Comparison of ENCODE assay signal across 12 cellular contexts in the genomic region with DNA sequence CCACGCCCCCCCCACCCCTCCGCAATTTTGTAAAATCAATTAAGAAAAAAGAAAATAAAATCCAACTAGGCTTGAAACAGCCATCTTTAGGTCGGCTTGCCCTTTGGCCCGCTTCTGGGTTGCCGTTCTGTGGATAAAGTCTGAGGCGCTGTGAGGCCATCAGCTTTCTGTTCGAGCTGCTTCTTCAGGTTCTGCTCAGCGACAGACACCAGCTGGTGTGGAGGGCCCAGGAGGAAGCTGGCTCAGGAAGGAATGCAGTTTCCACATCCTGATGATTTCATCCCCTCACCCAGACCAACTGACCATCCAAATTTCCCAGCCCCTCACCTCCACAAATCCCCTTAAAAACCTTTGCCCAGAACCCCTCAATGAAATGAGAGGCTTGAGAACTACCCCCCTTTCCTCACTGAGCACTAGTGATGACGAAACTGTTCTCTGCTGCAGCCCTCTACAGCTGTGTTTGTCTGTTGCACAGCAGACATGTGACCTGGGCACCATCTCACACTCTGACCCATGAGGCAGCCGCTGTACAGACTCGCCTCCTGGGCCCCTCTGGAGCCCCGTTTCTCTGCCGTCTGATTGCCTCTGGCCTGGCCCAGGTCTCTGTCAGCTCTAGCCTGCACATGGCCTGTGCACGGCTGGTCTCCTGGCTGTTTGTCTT. TPM values are rescaled to one million over a fixed set of nuclear protein-coding genes. Genes with fewer than 3 reads are reported as not detected.
DNase-seq lines count a peak whose midpoint lies in the region; ATAC-seq and TF ChIP-seq lines count a peak whose summit lies in the region.
"Had no signal": no experiment of that assay in that cellular context is flagged by ENCODE, and none has a peak within 500 bp of the region (broad histone marks: within the 10 kb centered on the region; RNA-seq: fewer than 3 reads in every experiment).

No MANE protein-coding gene starts in this region.

- H4K20me1 ChIP-seq in GM23338 (replicated peaks; ENCODE audit: insufficient read depth), result 0 out of 2 replicates have a peak, but pooled peaks cover 3% of the 10 kb centered on the region

- no peaks in the 10 kb centered on the region for H3K36me3 Mint-ChIP-seq in GM23338 (ENCODE audit: low read depth)

- no peaks in the 10 kb centered on the region for H3K9me2 ChIP-seq in GM23338 (ENCODE audit: insufficient read depth)

- DNase-seq in GM23338 (ENCODE audit: low spot score), result peak; percentile 21
- DNase-seq in RPMI7951 (ENCODE audit: low read depth), result peak; percentile 34
- DNase-seq in heart right ventricle, result peak in 1 of 2 donors; percentile 12
- peak; percentile 40 for DNase-seq in renal cortical epithelial cell (ENCODE audit: low read depth)
- no peak for DNase-seq in NCI-H146 (lab: John Stamatoyannopoulos, UW)
- DNase-seq in NCI-H2196 (lab: John Stamatoyannopoulos, UW; ENCODE audit: unreplicated experiment), result no peak
- DNase-seq: activated gamma-delta T cell treated with Interleukin-2 at 50 U/mL for 16 hours, COR-L47 had no signal

- 55 to 59% methylated on average over 14 of the region's 14 CpGs for whole genome bisulfite sequencing in heart right ventricle, 2 donors

- H3K9me3 ChIP-seq in heart right ventricle, result no peaks in the 10 kb centered on the region
- H3K9me3 ChIP-seq: prostate gland had no signal

- no peaks in the 10 kb centered on the region for H3K79me2 ChIP-seq in GM23338 (replicated peaks; ENCODE audit: insufficient read depth)

- no peaks in the 10 kb centered on the region for H3K27me3 Mint-ChIP-seq in GM23338 (ENCODE audit: insufficient read depth, low read depth, poor library complexity)

- intact Hi-C loops in heart right ventricle (cut with DNase I), result no loop called here

- H3K4me1 ChIP-seq in GM23338 (ENCODE audit: insufficient read depth) (no peaks in the 10 kb centered on the region), heart right ventricle (peaks cover 0 to 14% (median 0%) of the 10 kb centered on the region in 9 donors)
- H3K4me1 ChIP-seq: prostate gland had no signal

- H3K36me3 ChIP-seq in GM23338 (ENCODE audit: insufficient read depth), result no peaks in the 10 kb centered on the region
- no peaks in the 10 kb centered on the region for H3K36me3 ChIP-seq in heart right ventricle
- H3K36me3 ChIP-seq: prostate gland had no signal

- peaks cover 9% of the 10 kb centered on the region; the same call in 2 of the 3 replicates for H3K4me1 Mint-ChIP-seq in GM23338

- no peak overlapping the region for H3K4me2 ChIP-seq in GM23338

- TF ChIP-seq CTCF in GM23338 (conservative IDR thresholded peaks at IDR 0.05; ENCODE audit: low read depth in 2 of 2) (no peak), heart right ventricle (IDR thresholded peaks at IDR 0.05) (no peak)

- H3K27ac ChIP-seq in GM23338 (ENCODE audit: low read depth), result no peak overlapping the region
- H3K27ac ChIP-seq in heart right ventricle, result peak overlapping the region in 7 of 10 donors; percentile 10 to 40 (median 16)
- H3K27ac ChIP-seq: prostate gland had no signal

- H3K27me3 ChIP-seq in GM23338 (ENCODE audit: insufficient read depth) (no peaks in the 10 kb centered on the region), heart right ventricle (no peaks in the 10 kb centered on the region)
- H3K27me3 ChIP-seq: dorsolateral prefrontal cortex had no signal

- no peaks in the 10 kb centered on the region; the same call in 2 of the 3 replicates for H3K9me3 Mint-ChIP-seq in GM23338

- H3K4me3 ChIP-seq in GM23338, result no peak overlapping the region
- no peak overlapping the region for H3K4me3 ChIP-seq in heart right ventricle
- H3K4me3 ChIP-seq: dorsolateral prefrontal cortex, prostate gland had no signal

- H3K4me3 Mint-ChIP-seq in GM23338, result no peak overlapping the region

- ATAC-seq in GM23338, result peak; percentile 40
- ATAC-seq in heart right ventricle, result peak; percentile 48 to 87 (median 71)
- no peak for ATAC-seq in HG03135 (IDR thresholded peaks at IDR 0.05; ENCODE audit: unreplicated experiment)
- no peak for ATAC-seq in GM18517 (IDR thresholded peaks at IDR 0.05; ENCODE audit: unreplicated experiment)

- no peak overlapping the region for H3K27ac Mint-ChIP-seq in GM23338

- peak overlapping the region; percentile 52; the same call in 1 of the 2 replicates for H2AFZ ChIP-seq in GM23338

- no peaks in the 10 kb centered on the region for H3F3A ChIP-seq in GM23338 (replicated peaks; ENCODE audit: low read depth)

TF ChIP-seq in GM23338, 12 proteins besides CTCF, POLR2A, EP300 and RAD21 (continues in another document):
- TF ChIP-seq, protein P1, sequence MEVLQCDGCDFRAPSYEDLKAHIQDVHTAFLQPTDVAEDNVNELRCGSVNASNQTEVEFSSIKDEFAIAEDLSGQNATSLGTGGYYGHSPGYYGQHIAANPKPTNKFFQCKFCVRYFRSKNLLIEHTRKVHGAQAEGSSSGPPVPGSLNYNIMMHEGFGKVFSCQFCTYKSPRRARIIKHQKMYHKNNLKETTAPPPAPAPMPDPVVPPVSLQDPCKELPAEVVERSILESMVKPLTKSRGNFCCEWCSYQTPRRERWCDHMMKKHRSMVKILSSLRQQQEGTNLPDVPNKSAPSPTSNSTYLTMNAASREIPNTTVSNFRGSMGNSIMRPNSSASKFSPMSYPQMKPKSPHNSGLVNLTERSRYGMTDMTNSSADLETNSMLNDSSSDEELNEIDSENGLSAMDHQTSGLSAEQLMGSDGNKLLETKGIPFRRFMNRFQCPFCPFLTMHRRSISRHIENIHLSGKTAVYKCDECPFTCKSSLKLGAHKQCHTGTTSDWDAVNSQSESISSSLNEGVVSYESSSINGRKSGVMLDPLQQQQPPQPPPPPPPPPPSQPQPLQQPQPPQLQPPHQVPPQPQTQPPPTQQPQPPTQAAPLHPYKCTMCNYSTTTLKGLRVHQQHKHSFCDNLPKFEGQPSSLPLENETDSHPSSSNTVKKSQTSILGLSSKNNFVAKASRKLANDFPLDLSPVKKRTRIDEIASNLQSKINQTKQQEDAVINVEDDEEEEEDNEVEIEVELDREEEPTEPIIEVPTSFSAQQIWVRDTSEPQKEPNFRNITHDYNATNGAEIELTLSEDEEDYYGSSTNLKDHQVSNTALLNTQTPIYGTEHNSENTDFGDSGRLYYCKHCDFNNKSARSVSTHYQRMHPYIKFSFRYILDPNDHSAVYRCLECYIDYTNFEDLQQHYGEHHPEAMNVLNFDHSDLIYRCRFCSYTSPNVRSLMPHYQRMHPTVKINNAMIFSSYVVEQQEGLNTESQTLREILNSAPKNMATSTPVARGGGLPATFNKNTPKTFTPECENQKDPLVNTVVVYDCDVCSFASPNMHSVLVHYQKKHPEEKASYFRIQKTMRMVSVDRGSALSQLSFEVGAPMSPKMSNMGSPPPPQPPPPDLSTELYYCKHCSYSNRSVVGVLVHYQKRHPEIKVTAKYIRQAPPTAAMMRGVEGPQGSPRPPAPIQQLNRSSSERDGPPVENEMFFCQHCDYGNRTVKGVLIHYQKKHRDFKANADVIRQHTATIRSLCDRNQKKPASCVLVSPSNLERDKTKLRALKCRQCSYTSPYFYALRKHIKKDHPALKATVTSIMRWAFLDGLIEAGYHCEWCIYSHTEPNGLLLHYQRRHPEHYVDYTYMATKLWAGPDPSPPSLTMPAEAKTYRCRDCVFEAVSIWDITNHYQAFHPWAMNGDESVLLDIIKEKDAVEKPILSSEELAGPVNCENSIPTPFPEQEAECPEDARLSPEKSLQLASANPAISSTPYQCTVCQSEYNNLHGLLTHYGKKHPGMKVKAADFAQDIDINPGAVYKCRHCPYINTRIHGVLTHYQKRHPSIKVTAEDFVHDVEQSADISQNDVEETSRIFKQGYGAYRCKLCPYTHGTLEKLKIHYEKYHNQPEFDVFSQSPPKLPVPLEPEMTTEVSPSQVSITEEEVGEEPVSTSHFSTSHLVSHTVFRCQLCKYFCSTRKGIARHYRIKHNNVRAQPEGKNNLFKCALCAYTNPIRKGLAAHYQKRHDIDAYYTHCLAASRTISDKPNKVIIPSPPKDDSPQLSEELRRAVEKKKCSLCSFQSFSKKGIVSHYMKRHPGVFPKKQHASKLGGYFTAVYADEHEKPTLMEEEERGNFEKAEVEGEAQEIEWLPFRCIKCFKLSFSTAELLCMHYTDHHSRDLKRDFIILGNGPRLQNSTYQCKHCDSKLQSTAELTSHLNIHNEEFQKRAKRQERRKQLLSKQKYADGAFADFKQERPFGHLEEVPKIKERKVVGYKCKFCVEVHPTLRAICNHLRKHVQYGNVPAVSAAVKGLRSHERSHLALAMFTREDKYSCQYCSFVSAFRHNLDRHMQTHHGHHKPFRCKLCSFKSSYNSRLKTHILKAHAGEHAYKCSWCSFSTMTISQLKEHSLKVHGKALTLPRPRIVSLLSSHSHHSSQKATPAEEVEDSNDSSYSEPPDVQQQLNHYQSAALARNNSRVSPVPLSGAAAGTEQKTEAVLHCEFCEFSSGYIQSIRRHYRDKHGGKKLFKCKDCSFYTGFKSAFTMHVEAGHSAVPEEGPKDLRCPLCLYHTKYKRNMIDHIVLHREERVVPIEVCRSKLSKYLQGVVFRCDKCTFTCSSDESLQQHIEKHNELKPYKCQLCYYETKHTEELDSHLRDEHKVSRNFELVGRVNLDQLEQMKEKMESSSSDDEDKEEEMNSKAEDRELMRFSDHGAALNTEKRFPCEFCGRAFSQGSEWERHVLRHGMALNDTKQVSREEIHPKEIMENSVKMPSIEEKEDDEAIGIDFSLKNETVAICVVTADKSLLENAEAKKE (CRISPR knock-in tag; IDR thresholded peaks at IDR 0.05), result no peak
- TF ChIP-seq NANOG (IDR thresholded peaks at IDR 0.05; ENCODE audit: borderline replicate concordance), result no peak

RNA-seq across cellular contexts. Expression of a gene that starts 45.4 kb away (rescaled TPM):
- total RNA-seq in GM23338 (2014; rRNA removed; shearing (Covaris generic)), result 0.12 and 0.35 TPM in 2 replicates
- 0.08 and 0.16 TPM in 2 replicates for polyA plus RNA-seq in GM23338 (2016; fragmentation: Nextera tagmentation; extraction: Ambion mirVana)
- not detected in 2 replicates for total RNA-seq in RPMI7951 (2014; rRNA removed; shearing (Covaris generic))
- not detected for total RNA-seq in heart right ventricle
- not detected for polyA plus RNA-seq in heart right ventricle
- 0.05 TPM in 1 of 2 replicates, not detected in the other for total RNA-seq in renal cortical epithelial cell

Comparison
In these comparisons a context has a peak if more than half of its experiments do, and no peak if none do; other contexts are left out.
1. ATAC-seq: peak in GM23338 (single experiment) and heart right ventricle (8 of 8); none in HG03135 (single experiment) and GM18517 (single experiment).
2. DNase-seq: peak in GM23338 (single experiment), RPMI7951 (single experiment) and renal cortical epithelial cell (single experiment); none in NCI-H146 (single experiment) and NCI-H2196 (single experiment).